ENCODE assay signal across 26 cellular contexts in the genomic region with DNA sequence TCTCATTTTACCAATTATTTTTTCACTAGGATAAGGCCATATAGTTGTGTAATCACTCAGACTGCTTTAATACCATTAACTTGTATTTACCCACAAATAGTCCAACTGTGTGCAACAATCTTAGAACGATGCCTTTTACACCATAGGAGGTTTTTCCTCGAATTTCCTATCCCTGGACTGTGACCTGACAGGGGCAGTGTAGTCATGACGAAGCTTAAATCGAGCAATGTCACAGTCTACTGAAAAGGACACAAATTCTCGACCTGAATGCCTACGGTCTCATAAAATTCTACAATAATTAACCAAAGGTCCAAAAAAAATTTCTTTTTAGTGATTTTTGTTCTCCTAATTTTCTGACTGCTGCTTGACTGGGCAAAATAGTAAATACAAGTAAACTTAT.
A peak's percentile ranks its signal among the peaks of the same experiment; 100 is the strongest.
DNase-seq lines count a peak whose midpoint lies in the region; ATAC-seq, FAIRE-seq and TF ChIP-seq lines count a peak whose summit lies in the region.
"Had no signal": no experiment of that assay in that cellular context is flagged by ENCODE, and none has a peak within 500 bp of the region (broad histone marks: within the 10 kb centered on the region; RNA-seq: fewer than 3 reads in every experiment).

No MANE protein-coding gene starts in this region.

- H4K20me1 ChIP-seq in K562 (replicated peaks; ENCODE audit: control insufficient read depth, insufficient read depth, low read length) = no peaks in the 10 kb centered on the region
- no peaks in the 10 kb centered on the region for H4K20me1 ChIP-seq in PC-3 (ENCODE audit: low read length)
- H4K20me1 ChIP-seq: BLaER1 treated with 17β-estradiol and CSF1 and Interleukin-3, amounts not matched to agents 10 nM and 100 nM had no signal

- H3K9me3 ChIP-seq in K562 (replicated peaks; ENCODE audit: control insufficient read depth, insufficient read depth, low read depth, low read length) (no peaks in the 10 kb centered on the region), psoas muscle (no peaks in the 10 kb centered on the region), PC-3 (ENCODE audit: low read length) (no peaks in the 10 kb centered on the region)
- H3K9me3 ChIP-seq: A549; BLaER1 treated with 17β-estradiol and CSF1 and Interleukin-3, amounts not matched to agents 10 nM and 100 nM; Caco-2 had no signal

- peak; percentile 25 for DNase-seq in Caki2 (ENCODE audit: low read depth)
- DNase-seq in K562 (ENCODE audit: extremely low read depth in 1 of 4, low spot score in 3 of 4) = peak in 2 of 4 experiments; percentile 21 to 29
- DNase-seq in epithelial cell of proximal tubule (ENCODE audit: low read depth) = no peak
- peak; percentile 7 for DNase-seq in mesendoderm
- no peak for DNase-seq in psoas muscle
- DNase-seq in PC-3 = no peak
- no peak for DNase-seq in NCI-H748 treated with DMSO at 0.1 percent for 48 hours (lab: John Stamatoyannopoulos, UW)
- DNase-seq: AML-193; Caco-2; CD4-positive, alpha-beta T cell; CD8-positive, alpha-beta T cell; DMS 273 treated with DMSO at 0.1 percent for 48 hours; DMS153; DMS53; DMS79; DND-41; EL; GDM1 had no signal

- H3K56ac ChIP-seq in mesendoderm (ENCODE audit: low read length) = no peak overlapping the region

- H3K9me1 ChIP-seq in K562 (ENCODE audit: control insufficient read depth, insufficient read depth, low read length) = no peaks in the 10 kb centered on the region

- in situ Hi-C loops in Caki2 (cut with HindIII; ENCODE audit: low pct_unique_long_range_greater_than_20kb, low sequenced_read_pairs) (no loop called here), K562 (cut with MboI) (no loop called here)

- no peak overlapping the region for H3K18ac ChIP-seq in mesendoderm (ENCODE audit: low read length)

- no peak overlapping the region for H3K27ac ChIP-seq in K562 (ENCODE audit: extremely low read depth, low read depth, low read length)
- no peak overlapping the region for H3K27ac ChIP-seq in mesendoderm (ENCODE audit: low read depth, low read length)
- no peak overlapping the region for H3K27ac ChIP-seq in psoas muscle
- H3K27ac ChIP-seq in PC-3 (ENCODE audit: low read length) = no peak overlapping the region
- H3K27ac ChIP-seq: 22Rv1; A549; BLaER1 treated with 17β-estradiol and CSF1 and Interleukin-3, amounts not matched to agents 10 nM and 100 nM; C4-2B had no signal

- no peak overlapping the region for H2AK5ac ChIP-seq in mesendoderm (ENCODE audit: low read length)

- H2BK120ac ChIP-seq in mesendoderm (ENCODE audit: low read depth, low read length) = no peak overlapping the region

- H3K4me2 ChIP-seq in K562 (ENCODE audit: insufficient read depth, low read length) (no peak overlapping the region), mesendoderm (ENCODE audit: low read length) (no peak overlapping the region), PC-3 (ENCODE audit: low read length) (no peak overlapping the region)
- H3K4me2 ChIP-seq: A549; BLaER1 treated with 17β-estradiol and CSF1 and Interleukin-3, amounts not matched to agents 10 nM and 100 nM had no signal

- no peaks in the 10 kb centered on the region for H3K79me1 ChIP-seq in mesendoderm (ENCODE audit: low read length)

- no peak for TF ChIP-seq POLR2A in K562 (conservative IDR thresholded peaks at IDR 0.05)

- ATAC-seq in K562 = peak; percentile 86
- no peak for ATAC-seq in HG02852 (IDR thresholded peaks at IDR 0.05; ENCODE audit: unreplicated experiment)
- ATAC-seq in psoas muscle = no peak
- no peak for ATAC-seq in PC-3
- ATAC-seq: A549; CD8-positive, alpha-beta T cell; GM12878 had no signal

- peak in 1 of 2 experiments; percentile 34; a peak in 2 of 4 replicates for TF ChIP-seq RAD21 in K562 (CRISPR knock-in tag; conservative IDR thresholded peaks at IDR 0.05 in 1 of 2, IDR thresholded peaks at IDR 0.05 in 1 of 2)

- H3K4ac ChIP-seq in mesendoderm (ENCODE audit: low read depth, low read length) = no peak overlapping the region

- H3K27me3 ChIP-seq in K562 (ENCODE audit: control insufficient read depth in 2 of 2, insufficient read depth in 2 of 2, low read length in 2 of 2) (no peaks in the 10 kb centered on the region), mesendoderm (ENCODE audit: insufficient read depth, low read length, poor library complexity) (no peaks in the 10 kb centered on the region), psoas muscle (ENCODE audit: insufficient read depth in 3 of 3, low read length in 2 of 3) (no peaks in the 10 kb centered on the region), PC-3 (ENCODE audit: low read length) (no peaks in the 10 kb centered on the region)
- H3K27me3 ChIP-seq: BLaER1 treated with 17β-estradiol and CSF1 and Interleukin-3, amounts not matched to agents 10 nM and 100 nM had no signal

- no peak overlapping the region for H3K23ac ChIP-seq in mesendoderm (ENCODE audit: low read length)

- TF ChIP-seq CTCF in K562 (IDR thresholded peaks at IDR 0.05 in 2 of 3, conservative IDR thresholded peaks at IDR 0.05 in 1 of 3; ENCODE audit: insufficient read depth in 2 of 3, low read depth in 1 of 3, low read length in 3 of 3) = no peak; a peak in 1 of 6 replicates
- peak; percentile 15 for TF ChIP-seq CTCF in epithelial cell of proximal tubule (conservative IDR thresholded peaks at IDR 0.05; ENCODE audit: low read depth, low read length)
- no peak for TF ChIP-seq CTCF in psoas muscle (IDR thresholded peaks at IDR 0.05)
- TF ChIP-seq CTCF in PC-3 (conservative IDR thresholded peaks at IDR 0.05; ENCODE audit: low read depth, low read length) = no peak

- H4K5ac ChIP-seq in mesendoderm (ENCODE audit: low read length) = no peak overlapping the region

- H3K9me2 ChIP-seq in PC-3 (replicated peaks; ENCODE audit: low read length) = no peaks in the 10 kb centered on the region

- no peaks in the 10 kb centered on the region for H3F3A ChIP-seq in PC-3 (ENCODE audit: low read length, unreplicated experiment)

- H3K9ac ChIP-seq in K562 (ENCODE audit: insufficient read depth in 1 of 2, low read depth in 2 of 2, low read length in 2 of 2) (no peak overlapping the region), mesendoderm (ENCODE audit: low read length) (no peak overlapping the region), PC-3 (ENCODE audit: low read length) (no peak overlapping the region)
- H3K9ac ChIP-seq: BLaER1 treated with 17β-estradiol and CSF1 and Interleukin-3, amounts not matched to agents 10 nM and 100 nM had no signal

- WGBS in K562 (ENCODE audit: insufficient coverage, low coverage, missing lambda C conversion rate) = 36% methylated on average over 6 of the region's 6 CpGs
- no CpG with 5 or more reads among the region's 6 CpGs for WGBS in mesendoderm (ENCODE audit: extremely low coverage, insufficient coverage, low lambda C conversion rate)
- 57 to 67% (median 61%) methylated on average over 6 of the region's 6 CpGs for WGBS in psoas muscle, 3 donors

- intact Hi-C loops in K562 (cut with micrococcal nuclease) (no loop called here), psoas muscle (cut with DNase I) (no loop called here), PC-3 (cut with micrococcal nuclease) (no loop called here)

- H2BK5ac ChIP-seq in mesendoderm (ENCODE audit: low read length) = no peak overlapping the region

- BruUV-seq in K562 (replicated peaks; lab: Mats Ljungman, UMichigan) (no TSS peak), PC-3 (replicated peaks; lab: Mats Ljungman, UMichigan) (no TSS peak)

- POLR2A ChIA-PET in K562 (lab: Yijun Ruan, JAX) = interaction anchor here (0.6 to 0.7 kb wide), 2 partner anchors 17 to 208 kb away, joined by 3 read pairs; no protein-coding TSS in a partner anchor
- POLR2A ChIA-PET in PC-3 (lab: Charles Lee; ENCODE audit: unreplicated experiment) = no interaction called here

- no peak overlapping the region for H2BK15ac ChIP-seq in mesendoderm (replicated peaks; ENCODE audit: low read depth)

- H3K36me3 ChIP-seq in K562 (ENCODE audit: control insufficient read depth, insufficient read depth, low read length) (no peaks in the 10 kb centered on the region), mesendoderm (ENCODE audit: control insufficient read depth, insufficient read depth, low read length) (no peaks in the 10 kb centered on the region), psoas muscle (ENCODE audit: insufficient read depth in 1 of 2, low read depth in 1 of 2) (no peaks in the 10 kb centered on the region), PC-3 (ENCODE audit: low read depth, low read length) (no peaks in the 10 kb centered on the region)
- H3K36me3 ChIP-seq: BLaER1 treated with 17β-estradiol and CSF1 and Interleukin-3, amounts not matched to agents 10 nM and 100 nM had no signal

- H3K4me1 ChIP-seq in K562 (replicated peaks in 1 of 2; ENCODE audit: control insufficient read depth in 2 of 2, insufficient read depth in 2 of 2, low read length in 2 of 2) (no peaks in the 10 kb centered on the region), mesendoderm (ENCODE audit: control insufficient read depth, low read depth, low read length) (no peaks in the 10 kb centered on the region), psoas muscle (no peaks in the 10 kb centered on the region), PC-3 (ENCODE audit: insufficient read depth, low read length) (no peaks in the 10 kb centered on the region)
- H3K4me1 ChIP-seq: A549, Caco-2 had no signal

- peak; percentile 48 for FAIRE-seq in K562 (lab: Jason Lieb, UNC)
- FAIRE-seq: A549, GM12878, GM12892, GM18507 had no signal

- no peak overlapping the region for H2AFZ ChIP-seq in K562 (ENCODE audit: low read depth, low read length)
- H2AFZ ChIP-seq in PC-3 (ENCODE audit: low read length) = no peak overlapping the region

- no peak for TF ChIP-seq EP300 in K562 (IDR thresholded peaks at IDR 0.05; ENCODE audit: low read length)

- no peaks in the 10 kb centered on the region for H3K79me2 ChIP-seq in K562 (ENCODE audit: control insufficient read depth, insufficient read depth, low read length)
- H3K79me2 ChIP-seq in mesendoderm (ENCODE audit: control insufficient read depth, insufficient read depth, low read length) = no peaks in the 10 kb centered on the region
- no peaks in the 10 kb centered on the region for H3K79me2 ChIP-seq in PC-3 (ENCODE audit: low read length)

- CTCF ChIA-PET in K562 (lab: Yijun Ruan, JAX; ENCODE audit: low intra/inter-chr PET ratio) (no interaction called here), PC-3 (lab: Charles Lee) (no interaction called here)

- no peak overlapping the region for H4K8ac ChIP-seq in mesendoderm (ENCODE audit: low read depth, low read length)

- H3K4me3 ChIP-seq in K562 (no peak overlapping the region), epithelial cell of proximal tubule (ENCODE audit: low read depth, low read length) (no peak overlapping the region), mesendoderm (ENCODE audit: low read length) (no peak overlapping the region), psoas muscle (no peak overlapping the region), PC-3 (ENCODE audit: low read length) (no peak overlapping the region)
- H3K4me3 ChIP-seq: A549; BLaER1 treated with 17β-estradiol and CSF1 and Interleukin-3, amounts not matched to agents 10 nM and 100 nM; GM12878 had no signal

TF ChIP-seq in K562, 482 proteins besides CTCF, POLR2A, EP300 and RAD21 (continues in another document):
- TF ChIP-seq MAFF (IDR thresholded peaks at IDR 0.05; ENCODE audit: low read length) (peak; percentile 40; the same call in 1 of the 2 replicates), TCFL5 (CRISPR knock-in tag; conservative IDR thresholded peaks at IDR 0.05) (no peak)

Comparison
In these comparisons a context has a peak if more than half of its experiments do, and no peak if none do; other contexts are left out.
1. DNase-seq: peak in Caki2 (single experiment) and mesendoderm (single experiment); none in epithelial cell of proximal tubule (single experiment), psoas muscle (0 of 2), PC-3 (single experiment) and NCI-H748 treated with DMSO at 0.1 percent for 48 hours (single experiment).